20 cellular contexts compared by ENCODE assay signal in the genomic region with DNA sequence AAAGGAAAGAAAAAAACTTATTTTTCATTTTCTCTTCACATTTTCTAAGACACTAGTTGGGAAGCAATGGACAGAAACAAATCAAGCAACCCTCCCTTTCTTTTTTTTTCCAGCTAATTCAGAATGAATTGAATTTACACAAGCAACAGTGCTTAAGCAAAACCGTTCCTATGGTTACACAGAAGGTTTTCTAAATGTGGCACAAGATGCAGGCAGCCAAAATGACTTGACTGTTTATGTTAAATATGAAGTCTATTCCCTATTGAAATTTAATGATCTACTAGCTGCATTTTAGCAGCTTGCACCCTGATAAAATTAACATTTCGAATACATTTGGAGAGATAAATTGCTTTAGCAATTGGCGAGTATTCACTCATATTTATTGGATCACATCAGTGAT.
DNase-seq lines count a peak whose midpoint lies in the region; ATAC-seq and TF ChIP-seq lines count a peak whose summit lies in the region.
"Had no signal": no experiment of that assay in that cellular context is flagged by ENCODE, and none has a peak within 500 bp of the region (broad histone marks: within the 10 kb centered on the region; RNA-seq: fewer than 3 reads in every experiment).

No MANE protein-coding gene starts in this region.

- TF ChIP-seq CTCF in fibroblast of the aortic adventitia (IDR thresholded peaks at IDR 0.05; ENCODE audit: insufficient read depth, low read length) (no peak), mucosa of descending colon (IDR thresholded peaks at IDR 0.05) (no peak), nephron progenitor cell (IDR thresholded peaks at IDR 0.05) (no peak)

- H3K27me3 Mint-ChIP-seq in nephron progenitor cell (ENCODE audit: low read depth, poor library complexity) = no peaks in the 10 kb centered on the region

- H3K36me3 ChIP-seq in mucosa of descending colon (ENCODE audit: low read depth) = no peaks in the 10 kb centered on the region
- H3K36me3 ChIP-seq: colonic mucosa, uterus had no signal

- peak overlapping the region; percentile 26 for H3K27ac ChIP-seq in angular gyrus (ENCODE audit: low read depth, low read length)
- H3K27ac ChIP-seq: C4-2B, colonic mucosa, uterus had no signal

- no peak overlapping the region for H3K4me3 Mint-ChIP-seq in nephron progenitor cell
- H3K4me3 Mint-ChIP-seq: activated T-cell treated with anti-CD3 and anti-CD28 coated beads, Interleukin-2, amount 50 U/mL, for 72 hours had no signal

- DNase-seq in NCI-H2081 (lab: John Stamatoyannopoulos, UW) = peak; percentile 22 to 62
- DNase-seq in NCI-H2081 treated with DMSO at 0.1 percent for 48 hours (lab: John Stamatoyannopoulos, UW) = no peak
- DNase-seq in fibroblast of the aortic adventitia (ENCODE audit: low read depth) = peak; percentile 53
- peak; percentile 47 for DNase-seq in putamen (ENCODE audit: low spot score)
- DNase-seq in NCI-H524 treated with DMSO at 0.1 percent for 48 hours (lab: John Stamatoyannopoulos, UW) = no peak
- DNase-seq in mucosa of descending colon = no peak
- no peak for DNase-seq in nephron progenitor cell
- DNase-seq: activated T-cell treated with anti-CD3 and anti-CD28 coated beads, Interleukin-2, amount 50 U/mL, for 72 hours; colonic mucosa; foreskin melanocyte; islet precursor cell; substantia nigra; SW 1271; uterus had no signal

- H3K9me3 Mint-ChIP-seq in nephron progenitor cell = peaks cover 14% of the 10 kb centered on the region
- H3K9me3 Mint-ChIP-seq: activated T-cell treated with anti-CD3 and anti-CD28 coated beads, Interleukin-2, amount 50 U/mL, for 72 hours had no signal

- no peak overlapping the region for H3K4me3 ChIP-seq in fibroblast of the aortic adventitia (ENCODE audit: low read depth, low read length)
- H3K4me3 ChIP-seq in mucosa of descending colon = no peak overlapping the region
- H3K4me3 ChIP-seq: colonic mucosa, lung, uterus had no signal

- peaks cover 37% of the 10 kb centered on the region for H3K4me1 Mint-ChIP-seq in nephron progenitor cell

- H3K4me1 ChIP-seq in mucosa of descending colon (ENCODE audit: low read depth) = no peaks in the 10 kb centered on the region
- H3K4me1 ChIP-seq: colonic mucosa had no signal

- peaks cover 18% of the 10 kb centered on the region for H3K36me3 Mint-ChIP-seq in nephron progenitor cell (ENCODE audit: low read depth)
- H3K36me3 Mint-ChIP-seq: activated naive CD4-positive, alpha-beta T cell treated with anti-CD3 and anti-CD28 coated beads, Interleukin-2, amount 50 U/mL, for 72 hours had no signal

- no peak for ATAC-seq in mucosa of descending colon
- ATAC-seq: activated naive CD4-positive, alpha-beta T cell treated with anti-CD3 and anti-CD28 coated beads, Interleukin-2, amount 50 U/mL, for 72 hours; activated T-cell treated with anti-CD3 and anti-CD28 coated beads, Interleukin-2, amount 50 U/mL, for 72 hours; HepG2; sciatic nerve had no signal

- intact Hi-C loops in mucosa of descending colon (cut with DNase I, micrococcal nuclease) = no loop called here

- H3K27ac Mint-ChIP-seq in nephron progenitor cell = no peak overlapping the region
- H3K27ac Mint-ChIP-seq: activated naive CD4-positive, alpha-beta T cell treated with anti-CD3 and anti-CD28 coated beads, Interleukin-2, amount 50 U/mL, for 72 hours; activated T-cell treated with anti-CD3 and anti-CD28 coated beads, Interleukin-2, amount 50 U/mL, for 72 hours had no signal

- H3K9me3 ChIP-seq in mucosa of descending colon = no peaks in the 10 kb centered on the region
- H3K9me3 ChIP-seq: colonic mucosa, uterus had no signal

Comparison
In these comparisons a context has a peak if more than half of its experiments do, and no peak if none do; other contexts are left out.
1. DNase-seq: peak in NCI-H2081 (2 of 2), fibroblast of the aortic adventitia (single experiment) and putamen (single experiment); none in NCI-H2081 treated with DMSO at 0.1 percent for 48 hours (single experiment), NCI-H524 treated with DMSO at 0.1 percent for 48 hours (single experiment), mucosa of descending colon (0 of 3) and nephron progenitor cell (single experiment).